Comparison of ENCODE assay signal across 1 cellular context in genomic region chr1:44819594-44820327, GRCh38.
A peak's percentile ranks its signal among the peaks of the same experiment; 100 is the strongest.
TF ChIP-seq lines count a peak whose summit lies in the region.

No MANE protein-coding gene starts in this region.

TF ChIP-seq in K562, 482 proteins besides CTCF, POLR2A, EP300 and RAD21 (continued from another document and continues in another):
- no peak for TF ChIP-seq ELK3 (CRISPR knock-in tag; IDR thresholded peaks at IDR 0.05)
- peak; percentile 97 for TF ChIP-seq NCOR1 (IDR thresholded peaks at IDR 0.05)
- TF ChIP-seq JUND (IDR thresholded peaks at IDR 0.05; ENCODE audit: borderline replicate concordance, low read depth, low read length): peak; percentile 66
- TF ChIP-seq JUND (tag; IDR thresholded peaks at IDR 0.05; ENCODE audit: borderline replicate concordance, low read depth, low read length): no peak; the same call in 2 of the 3 replicates
- no peak for TF ChIP-seq CHAMP1 (IDR thresholded peaks at IDR 0.05)
- no peak for TF ChIP-seq ARID2 (IDR thresholded peaks at IDR 0.05)
- no peak; the same call in 1 of the 2 replicates for TF ChIP-seq MYC (IDR thresholded peaks at IDR 0.05; ENCODE audit: low read depth, low read length)
- TF ChIP-seq MYC (CRISPR knock-in tag; IDR thresholded peaks at IDR 0.05; ENCODE audit: borderline replicate concordance, low read depth): no peak; the same call in 1 of the 2 replicates
- no peak for TF ChIP-seq CREBBP (IDR thresholded peaks at IDR 0.05; ENCODE audit: low read depth, low read length)
- no peak for TF ChIP-seq MIER1 (IDR thresholded peaks at IDR 0.05; ENCODE audit: low read depth)
- peak; percentile 84 for TF ChIP-seq PKNOX1 (IDR thresholded peaks at IDR 0.05)
- TF ChIP-seq CREB5 (CRISPR knock-in tag; IDR thresholded peaks at IDR 0.05): peak; percentile 41; the same call in 1 of the 2 replicates
- TF ChIP-seq ZBTB43 (CRISPR knock-in tag; IDR thresholded peaks at IDR 0.05): peak; percentile 72; the same call in 1 of the 2 replicates
- TF ChIP-seq MAZ (CRISPR knock-in tag; conservative IDR thresholded peaks at IDR 0.05 in 1 of 2, IDR thresholded peaks at IDR 0.05 in 1 of 2): peak; percentile 61 to 84; a peak in 2 of 4 replicates
- no peak for TF ChIP-seq C11orf30 (IDR thresholded peaks at IDR 0.05; ENCODE audit: low read depth)
- TF ChIP-seq ZNF696 (CRISPR knock-in tag; conservative IDR thresholded peaks at IDR 0.05): peak; percentile 89
- peak; percentile 86 to 93 for TF ChIP-seq MLLT1 (IDR thresholded peaks at IDR 0.05)
- peak; percentile 33 for TF ChIP-seq BCOR (IDR thresholded peaks at IDR 0.05)
- no peak for TF ChIP-seq CCAR2 (IDR thresholded peaks at IDR 0.05; ENCODE audit: low read depth, low read length)
- no peak for TF ChIP-seq GTF3C2 (IDR thresholded peaks at IDR 0.05; ENCODE audit: borderline replicate concordance, extremely low read depth, insufficient read length)
- peak; percentile 97 for TF ChIP-seq SNAPC5 (CRISPR knock-in tag; IDR thresholded peaks at IDR 0.05)
- no peak for TF ChIP-seq RBM25 (IDR thresholded peaks at IDR 0.05; ENCODE audit: low read depth, low read length, severe bottlenecking)
- TF ChIP-seq TCF15 (CRISPR knock-in tag; IDR thresholded peaks at IDR 0.05): no peak; the same call in 1 of the 2 replicates
- no peak; the same call in 1 of the 2 replicates for TF ChIP-seq HDAC8 (tag; IDR thresholded peaks at IDR 0.05)
- peak; percentile 34 to 72 for TF ChIP-seq TRIM24 (IDR thresholded peaks at IDR 0.05)
- TF ChIP-seq DLX4 (CRISPR knock-in tag; IDR thresholded peaks at IDR 0.05): peak; percentile 85
- peak; percentile 98 for TF ChIP-seq HMBOX1 (IDR thresholded peaks at IDR 0.05)
- TF ChIP-seq FUS (optimal IDR thresholded peaks at IDR 0.05; ENCODE audit: low read depth, low read length): no peak
- TF ChIP-seq ATF2 (CRISPR knock-in tag; IDR thresholded peaks at IDR 0.05): no peak
- no peak; the same call in none of the 2 replicates for TF ChIP-seq ERF (CRISPR knock-in tag; IDR thresholded peaks at IDR 0.05)
- no peak for TF ChIP-seq JUNB (CRISPR knock-in tag; conservative IDR thresholded peaks at IDR 0.05)
- TF ChIP-seq ATF4 (CRISPR knock-in tag; IDR thresholded peaks at IDR 0.05): peak; percentile 82
- no peak for TF ChIP-seq ELK1 (CRISPR knock-in tag; IDR thresholded peaks at IDR 0.05)
- TF ChIP-seq DEAF1 (CRISPR knock-in tag; IDR thresholded peaks at IDR 0.05): peak; percentile 66
- no peak for TF ChIP-seq ZNF699 (CRISPR knock-in tag; IDR thresholded peaks at IDR 0.05; ENCODE audit: insufficient replicate concordance)
- peak; percentile 90 for TF ChIP-seq RB1 (IDR thresholded peaks at IDR 0.05; ENCODE audit: low read depth)
- TF ChIP-seq YBX1 (IDR thresholded peaks at IDR 0.05): no peak
- peak; percentile 82 for TF ChIP-seq FOXJ2 (tag; IDR thresholded peaks at IDR 0.05)
- peak in 1 of 2 experiments; percentile 87; a peak in 2 of 4 replicates for TF ChIP-seq ETV6 (IDR thresholded peaks at IDR 0.05; ENCODE audit: borderline replicate concordance in 1 of 2, low read depth in 2 of 2, low read length in 1 of 2)
- peak; percentile 88; the same call in 1 of the 2 replicates for TF ChIP-seq ETV6 (CRISPR knock-in tag; IDR thresholded peaks at IDR 0.05; ENCODE audit: borderline replicate concordance)
